ENCODE assay signal across 21 cellular contexts in genomic region chr18:21162786-21163185, GRCh38.
"Had no signal": no experiment of that assay in that cellular context is flagged by ENCODE, and none has a peak within 500 bp of the region (broad histone marks: within the 10 kb centered on the region; RNA-seq: fewer than 3 reads in every experiment).

No MANE protein-coding gene starts in this region.

- H3K4me3 Mint-ChIP-seq: activated CD4-positive, alpha-beta T cell treated with anti-CD3 and anti-CD28 coated beads, Interleukin-2, amount 10 ng/mL, durations not matched to agents 7 days and 5 days; activated T-cell treated with anti-CD3 and anti-CD28 coated beads, Interleukin-2, amount 50 U/mL, for 4 hours; nephron progenitor cell; stimulated activated naive CD8-positive, alpha-beta T cell treated with anti-CD3 and anti-CD28 coated beads, Interleukin-15, Interleukin-2, amounts not matched to agents 100 ng/mL and 50 ng/mL, for 24 hours had no signal

- H3K27me3 Mint-ChIP-seq: activated CD4-positive, alpha-beta T cell treated with anti-CD3 and anti-CD28 coated beads, Interleukin-2, amount 10 ng/mL, durations not matched to agents 7 days and 5 days had no signal

- H3K27ac Mint-ChIP-seq: activated CD4-positive, alpha-beta T cell treated with anti-CD3 and anti-CD28 coated beads, Interleukin-2, amount 10 ng/mL, durations not matched to agents 7 days and 5 days; nephron progenitor cell; stimulated activated naive CD8-positive, alpha-beta T cell treated with anti-CD3 and anti-CD28 coated beads, Interleukin-15, Interleukin-2, amounts not matched to agents 100 ng/mL and 50 ng/mL, for 24 hours had no signal

- DNase-seq: activated CD4-positive, alpha-beta T cell treated with anti-CD3 and anti-CD28 coated beads, Interleukin-2, amount 10 ng/mL, durations not matched to agents 7 days and 5 days; activated CD8-positive, alpha-beta memory T cell treated with anti-CD3 and anti-CD28 coated beads, Interleukin-2, amount 50 U/mL, for 4 hours; activated effector memory CD4-positive, alpha-beta T cell treated with anti-CD3 and anti-CD28 coated beads, Interleukin-2, amount 50 U/mL, for 16 hours; activated naive CD4-positive, alpha-beta T cell treated with anti-CD3 and anti-CD28 coated beads, Interleukin-2, amount 50 U/mL, for 16 hours; activated T-cell treated with anti-CD3 and anti-CD28 coated beads, Interleukin-2, amount 50 U/mL, for 4 hours; cortex of kidney; effector CD4-positive, alpha-beta T cell; foreskin keratinocyte; glutamatergic neuron; hippocampal formation; left cardiac atrium; mammary epithelial cell; midbrain; nephron progenitor cell; occipital lobe; retina; testis had no signal

- FAIRE-seq: islet of Langerhans had no signal

- H3K36me3 ChIP-seq: ascending aorta had no signal

- H3K4me1 Mint-ChIP-seq: activated CD4-positive, alpha-beta T cell treated with anti-CD3 and anti-CD28 coated beads, Interleukin-2, amount 10 ng/mL, durations not matched to agents 7 days and 5 days; nephron progenitor cell had no signal

- H3K27ac ChIP-seq: ascending aorta, foreskin keratinocyte, testis had no signal

- H3K4me1 ChIP-seq: ascending aorta, testis had no signal

- H3K27me3 ChIP-seq: ascending aorta, foreskin keratinocyte, testis had no signal

- H3K9me3 ChIP-seq: ascending aorta, testis had no signal

- H3K9me3 Mint-ChIP-seq: activated CD4-positive, alpha-beta T cell treated with anti-CD3 and anti-CD28 coated beads, Interleukin-2, amount 10 ng/mL, durations not matched to agents 7 days and 5 days; activated T-cell treated with anti-CD3 and anti-CD28 coated beads, Interleukin-2, amount 50 U/mL, for 4 hours; stimulated activated naive CD8-positive, alpha-beta T cell treated with anti-CD3 and anti-CD28 coated beads, Interleukin-15, Interleukin-2, amounts not matched to agents 100 ng/mL and 50 ng/mL, for 24 hours had no signal

- H3K4me3 ChIP-seq: ascending aorta, skin epidermis, testis had no signal

- ATAC-seq: activated T-cell treated with anti-CD3 and anti-CD28 coated beads, Interleukin-2, amount 50 U/mL, for 4 hours; foreskin keratinocyte had no signal
